In genomic region chr16:56626685-56627084, GRCh38 we compare ENCODE assay signal across 11 cellular contexts. TPM values are rescaled to one million over a fixed set of nuclear protein-coding genes. Genes with fewer than 3 reads are reported as not detected.
DNase-seq lines count a peak whose midpoint lies in the region; ATAC-seq, FAIRE-seq and TF ChIP-seq lines count a peak whose summit lies in the region.
"Had no signal": no experiment of that assay in that cellular context is flagged by ENCODE, and none has a peak within 500 bp of the region (broad histone marks: within the 10 kb centered on the region; RNA-seq: fewer than 3 reads in every experiment).

No MANE protein-coding gene starts in this region.

- no peak overlapping the region for H2BK5ac ChIP-seq in mesenchymal stem cell (ENCODE audit: low read depth, low read length, poor library complexity, severe bottlenecking)

- no peak overlapping the region for H4K8ac ChIP-seq in mesenchymal stem cell (ENCODE audit: low read length)

- no peak for TF ChIP-seq CTCF in dorsolateral prefrontal cortex (IDR thresholded peaks at IDR 0.05 in 54 of 56, conservative IDR thresholded peaks at IDR 0.05 in 2 of 56; ENCODE audit: low read depth in 1 of 56, partially characterized antibody in 56 of 56)
- no peak for TF ChIP-seq CTCF in D721Med (IDR thresholded peaks at IDR 0.05; ENCODE audit: insufficient read depth, missing control alignments)

- no peaks in the 10 kb centered on the region for H3K36me3 ChIP-seq in mesenchymal stem cell (ENCODE audit: control insufficient read depth in 1 of 2, insufficient read depth in 2 of 2, low read depth in 1 of 2, low read length in 2 of 2)
- no peaks in the 10 kb centered on the region for H3K36me3 ChIP-seq in urinary bladder (ENCODE audit: insufficient read depth)

- H3K23ac ChIP-seq in mesenchymal stem cell (ENCODE audit: low read length in 2 of 2) = no peak overlapping the region

- no peak for FAIRE-seq in D721Med (lab: Jason Lieb, UNC)

- H3K79me1 ChIP-seq in mesenchymal stem cell (replicated peaks; ENCODE audit: low read length, poor library complexity, severe bottlenecking) = no peaks in the 10 kb centered on the region

- WGBS in mesenchymal stem cell = 45% methylated on average over 6 of the region's 7 CpGs
- 61% methylated on average over 7 of the region's 7 CpGs for WGBS in urinary bladder

- H2AK5ac ChIP-seq in mesenchymal stem cell (ENCODE audit: low read length, severe bottlenecking) = no peak overlapping the region

- no peak overlapping the region for H2AFZ ChIP-seq in mesenchymal stem cell (ENCODE audit: low read depth, low read length)

- H2BK15ac ChIP-seq in mesenchymal stem cell (ENCODE audit: low read depth, poor library complexity, severe bottlenecking) = no peak overlapping the region

- DNase-seq in Right ventricle myocardium superior (no peak), Right ventricle myocardium inferior (ENCODE audit: missing footprints) (no peak), dorsolateral prefrontal cortex (no peak), mesenchymal stem cell (no peak), D721Med (ENCODE audit: insufficient read length, low spot score) (no peak), occipital lobe (lab: John Stamatoyannopoulos, UW) (no peak), RPMI8226 (no peak)
- DNase-seq: activated gamma-delta T cell, NCI-H2081 had no signal

- intact Hi-C loops in Right ventricle myocardium superior (cut with DNase I) (no loop called here), Right ventricle myocardium inferior (cut with DNase I) (loop anchor here (1.0 kb wide), 1 partner anchor 18 kb away; the partner anchor contains the start of gene MT2A), dorsolateral prefrontal cortex (cut with DNase I) (no loop called here)

- peak overlapping the region in 1 of 2 experiments; percentile 79 for H2BK12ac ChIP-seq in mesenchymal stem cell (ENCODE audit: low read length in 2 of 2)

- peak overlapping the region in 1 of 2 experiments; percentile 6 for H3K14ac ChIP-seq in mesenchymal stem cell (ENCODE audit: low read length in 2 of 2)

- H3K9ac ChIP-seq in mesenchymal stem cell (ENCODE audit: low read length) = peak overlapping the region; percentile 94

- H4K91ac ChIP-seq in mesenchymal stem cell (ENCODE audit: low read length) = peak overlapping the region; percentile 64

- H3K4me3 ChIP-seq in dorsolateral prefrontal cortex (peak overlapping the region in 55 of 59 donors; percentile 47 to 82 (median 69)), mesenchymal stem cell (ENCODE audit: insufficient read depth in 1 of 2, low read depth in 1 of 2, low read length in 2 of 2) (peak overlapping the region in 1 of 2 experiments; percentile 81), urinary bladder (ENCODE audit: low read depth, low read length) (peak overlapping the region; percentile 46)

- peaks cover 22% of the 10 kb centered on the region for H3K4me1 ChIP-seq in mesenchymal stem cell (ENCODE audit: control insufficient read depth, insufficient read depth, low read depth, low read length)
- no peaks in the 10 kb centered on the region for H3K4me1 ChIP-seq in urinary bladder (ENCODE audit: insufficient read depth)

- H3K27me3 ChIP-seq in dorsolateral prefrontal cortex (peaks cover 0 to 3% (median 0%) of the 10 kb centered on the region in 45 donors), mesenchymal stem cell (ENCODE audit: control insufficient read depth in 1 of 2, insufficient read depth in 1 of 2, low read length in 2 of 2) (peaks cover 0 to 5% of the 10 kb centered on the region in 2 experiments)

- ATAC-seq in Right ventricle myocardium superior (ENCODE audit: poor library complexity) (peak; percentile 7), Right ventricle myocardium inferior (no peak)

- H3K4me2 ChIP-seq in mesenchymal stem cell (ENCODE audit: low read length, poor library complexity, severe bottlenecking) = peak overlapping the region; percentile 51

- peak overlapping the region in 1 of 2 experiments; percentile 79 for H3K18ac ChIP-seq in mesenchymal stem cell (ENCODE audit: low read depth in 1 of 2, low read length in 2 of 2)

- no peaks in the 10 kb centered on the region for H3K9me3 ChIP-seq in mesenchymal stem cell (ENCODE audit: control insufficient read depth, low read length)

- H3K4ac ChIP-seq in mesenchymal stem cell (ENCODE audit: low read depth in 1 of 2, low read length in 2 of 2) = peak overlapping the region; percentile 22 to 46

- no peak overlapping the region for H2BK120ac ChIP-seq in mesenchymal stem cell (ENCODE audit: low read depth, low read length)

- H3K27ac ChIP-seq in dorsolateral prefrontal cortex (peak overlapping the region in 42 of 59 donors; percentile 2 to 94 (median 84)), mesenchymal stem cell (ENCODE audit: low read length, poor library complexity, severe bottlenecking) (peak overlapping the region; percentile 72), urinary bladder (ENCODE audit: low read depth) (no peak overlapping the region)

RNA-seq across cellular contexts. Expression of gene MT1E, which starts 1.1 kb away (rescaled TPM):
- total RNA-seq in Right ventricle myocardium superior = 109 TPM
- 136 TPM for total RNA-seq in Right ventricle myocardium inferior
- total RNA-seq in dorsolateral prefrontal cortex = 100 to 1,000 TPM; 100 to 796 (median 251) TPM
- 93.8 TPM for polyA plus RNA-seq in mesenchymal stem cell (2013, experiment 1 of 2)
- polyA plus RNA-seq in mesenchymal stem cell (2013, experiment 2 of 2) = 92.9 TPM
- total RNA-seq in urinary bladder = 14.7 TPM
- 189 TPM for polyA plus RNA-seq in urinary bladder
- total RNA-seq in occipital lobe = 12.8 TPM

RNA-seq across cellular contexts. Expression of gene MT1M, which starts 5.8 kb away (rescaled TPM):
- 5.4 TPM for total RNA-seq in Right ventricle myocardium superior
- total RNA-seq in Right ventricle myocardium inferior = 6.7 TPM
- total RNA-seq in dorsolateral prefrontal cortex = 100 to 1,000 TPM in 20 of 120 experiments, 10 to 100 TPM in 100; 16.9 to 238 (median 60.1) TPM
- 0.08 TPM for polyA plus RNA-seq in mesenchymal stem cell (2013, experiment 1 of 2)
- polyA plus RNA-seq in mesenchymal stem cell (2013, experiment 2 of 2) = not detected
- total RNA-seq in urinary bladder = 0.48 TPM
- polyA plus RNA-seq in urinary bladder = 182 TPM
- total RNA-seq in occipital lobe = 1.4 TPM

RNA-seq across cellular contexts. Expression of gene MT1A, which starts 11.8 kb away (rescaled TPM):
- total RNA-seq in Right ventricle myocardium superior (2.3 TPM), Right ventricle myocardium inferior (2.9 TPM), dorsolateral prefrontal cortex (10 to 100 TPM in 28 of 120 experiments, 1 to 10 TPM in 79, under 1 TPM in 1, not detected in 12; 0.93 to 64.6 (median 6.1) TPM), urinary bladder (not detected), occipital lobe (not detected)
- 0.68 TPM for polyA plus RNA-seq in mesenchymal stem cell (2013, experiment 1 of 2)
- 0.60 TPM for polyA plus RNA-seq in mesenchymal stem cell (2013, experiment 2 of 2)
- 244 TPM for polyA plus RNA-seq in urinary bladder

RNA-seq across cellular contexts. Expression of gene MT2A, which starts 18.3 kb away (rescaled TPM):
- total RNA-seq in Right ventricle myocardium superior (87.9 TPM), Right ventricle myocardium inferior (95.2 TPM), dorsolateral prefrontal cortex (1,000 to 10,000 TPM in 1 of 120 experiments, 100 to 1,000 TPM in 119; 138 to 1,007 (median 334) TPM), urinary bladder (8.2 TPM), occipital lobe (2.3 TPM)
- 1,482 TPM for polyA plus RNA-seq in mesenchymal stem cell (2013, experiment 1 of 2)
- 1,482 TPM for polyA plus RNA-seq in mesenchymal stem cell (2013, experiment 2 of 2)
- polyA plus RNA-seq in urinary bladder = 890 TPM

RNA-seq across cellular contexts. Expression of gene MT1B, which starts 25.0 kb away (rescaled TPM):
- not detected for total RNA-seq in Right ventricle myocardium superior
- not detected for total RNA-seq in Right ventricle myocardium inferior
- total RNA-seq in dorsolateral prefrontal cortex = not detected
- polyA plus RNA-seq in mesenchymal stem cell (2013, experiment 1 of 2) = not detected
- polyA plus RNA-seq in mesenchymal stem cell (2013, experiment 2 of 2) = not detected
- total RNA-seq in urinary bladder = not detected
- not detected for polyA plus RNA-seq in urinary bladder
- not detected for total RNA-seq in occipital lobe
- total RNA-seq: omental fat pad had no signal
